In genomic region chr5:92616085-92616484, GRCh38 we compare ENCODE assay signal across 27 cellular contexts.
"Had no signal": no experiment of that assay in that cellular context is flagged by ENCODE, and none has a peak within 500 bp of the region (broad histone marks: within the 10 kb centered on the region; RNA-seq: fewer than 3 reads in every experiment).

No MANE protein-coding gene starts in this region.

- H3K27ac ChIP-seq: body of pancreas, brain microvascular endothelial cell, breast epithelium, VCaP had no signal

- H3K4me1 ChIP-seq: body of pancreas, breast epithelium had no signal

- ATAC-seq: activated CD8-positive, alpha-beta T cell treated with anti-CD3 and anti-CD28 coated beads for 36 hours; activated naive CD8-positive, alpha-beta T cell treated with anti-CD3 and anti-CD28 coated beads, Interleukin-2, amount 50 U/mL, for 24 hours; body of pancreas had no signal

- H3K4me3 ChIP-seq: body of pancreas, breast epithelium had no signal

- H3K27me3 ChIP-seq: body of pancreas, brain microvascular endothelial cell, breast epithelium had no signal

- H3K36me3 ChIP-seq: brain microvascular endothelial cell, breast epithelium had no signal

- H3K9me3 ChIP-seq: body of pancreas had no signal

- DNase-seq: activated B cell treated with CpG ODN at 0.5 μM for 24 hours; activated CD4-positive, alpha-beta memory T cell treated with anti-CD3 and anti-CD28 coated beads for 36 hours; activated CD4-positive, alpha-beta T cell treated with anti-CD3 and anti-CD28 coated beads for 4 hours; activated CD4-positive, alpha-beta T cell treated with anti-CD3 and anti-CD28 coated beads, Interleukin-2, amount 10 ng/mL, durations not matched to agents 24 days and 14 days; activated CD4-positive, alpha-beta T cell treated with anti-CD3 and anti-CD28 coated beads, Interleukin-2, amount 50 U/mL, for 1 hour; activated CD4-positive, alpha-beta T cell treated with anti-CD3 and anti-CD28 coated beads, Interleukin-2, amount 50 U/mL, for 4 hours; activated CD4-positive, CD25-positive, alpha-beta regulatory T cell treated with anti-CD3 and anti-CD28 coated beads, Interleukin-2, amount 50 U/mL, for 72 hours; activated CD8-positive, alpha-beta memory T cell treated with anti-CD3 and anti-CD28 coated beads, Interleukin-2, amount 50 U/mL, for 4 hours; activated CD8-positive, alpha-beta T cell treated with anti-CD3 and anti-CD28 coated beads for 36 hours; activated effector memory CD4-positive, alpha-beta T cell treated with Interleukin-2 at 50 U/mL for 16 hours; activated gamma-delta T cell; activated naive CD4-positive, alpha-beta T cell treated with anti-CD3 and anti-CD28 coated beads, Interleukin-2, amount 10 ng/mL, durations not matched to agents 7 days and 5 days; activated naive CD4-positive, alpha-beta T cell treated with Interleukin-2 at 50 U/mL for 16 hours; activated naive CD8-positive, alpha-beta T cell treated with anti-CD3 and anti-CD28 coated beads, Interleukin-2, amount 10 ng/mL, durations not matched to agents 7 days and 5 days; activated naive CD8-positive, alpha-beta T cell treated with anti-CD3 and anti-CD28 coated beads, Interleukin-2, amount 50 U/mL, for 24 hours; activated T-cell treated with anti-CD3 and anti-CD28 coated beads, Interleukin-2, amount 50 U/mL, for 24 hours; activated T-cell treated with anti-CD3 and anti-CD28 coated beads, Interleukin-2, amount 50 U/mL, for 48 hours; amniotic stem cell; aorta; body of pancreas; brain microvascular endothelial cell; central memory CD4-positive, alpha-beta T cell; T-helper 1 cell; T-helper 2 cell; T-helper 9 cell had no signal
